17 cellular contexts compared by ENCODE assay signal in the genomic region with DNA sequence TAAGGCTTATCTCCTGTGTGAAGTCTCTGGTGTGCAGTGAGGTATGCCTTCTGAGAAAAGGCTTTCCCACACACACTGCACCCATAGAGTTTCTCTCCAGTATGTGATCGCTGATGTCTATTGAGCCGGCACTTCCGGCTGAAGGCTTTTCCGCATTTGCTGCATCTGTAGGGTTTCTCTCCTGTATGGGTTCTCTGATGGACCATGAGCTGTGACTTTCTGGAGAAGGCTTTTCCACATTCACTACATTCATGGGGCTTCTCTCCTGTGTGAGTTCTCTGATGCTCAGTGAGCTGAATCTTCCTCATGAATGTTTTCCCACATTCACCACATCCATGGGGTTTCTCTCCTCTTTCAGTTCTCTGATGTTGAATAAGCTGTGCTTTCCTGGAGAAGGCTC. TPM values are rescaled to one million over a fixed set of nuclear protein-coding genes. Genes with fewer than 3 reads are reported as not detected.
DNase-seq lines count a peak whose midpoint lies in the region; ATAC-seq, FAIRE-seq and TF ChIP-seq lines count a peak whose summit lies in the region.
"Had no signal": no experiment of that assay in that cellular context is flagged by ENCODE, and none has a peak within 500 bp of the region (broad histone marks: within the 10 kb centered on the region; RNA-seq: fewer than 3 reads in every experiment).

No MANE protein-coding gene starts in this region.

- in situ Hi-C loops in transverse colon (cut with MboI; ENCODE audit: low pct_ligation_motif_present in 1 of 4, low pct_unique_long_range_greater_than_20kb in 1 of 4, low sequenced_read_pairs in 3 of 4): no loop called here

- H2BK120ac ChIP-seq in H1 (replicated peaks; ENCODE audit: low read depth, low read length): no peak overlapping the region

- no peaks in the 10 kb centered on the region for H3K4me1 Mint-ChIP-seq in Calu3 (ENCODE audit: low read depth, unreplicated experiment)

- no peak overlapping the region for H4K5ac ChIP-seq in H1 (ENCODE audit: insufficient read length, low read depth, low read length)

- H3K27me3 ChIP-seq in Karpas-422 (ENCODE audit: low read length) (no peaks in the 10 kb centered on the region), H1 (replicated peaks in 1 of 4; ENCODE audit: control insufficient read depth in 3 of 4, extremely low read depth in 1 of 4, insufficient read depth in 3 of 4, low read length in 3 of 4) (no peaks in the 10 kb centered on the region), mucosa of stomach (ENCODE audit: control insufficient read depth, insufficient read depth, low read length) (no peaks in the 10 kb centered on the region), transverse colon (no peaks in the 10 kb centered on the region)

- no peak overlapping the region for H3K56ac ChIP-seq in H1 (replicated peaks; ENCODE audit: insufficient read length, low read depth, low read length)

- H4K20me1 ChIP-seq in Karpas-422 (ENCODE audit: insufficient read depth, low read depth, low read length) (no peaks in the 10 kb centered on the region), H1 (replicated peaks in 1 of 2; ENCODE audit: control insufficient read depth in 1 of 2, insufficient read depth in 2 of 2, low read length in 2 of 2) (no peaks in the 10 kb centered on the region)

- H2BK15ac ChIP-seq in H1 (ENCODE audit: low read length): no peak overlapping the region

- no peak overlapping the region for H2BK12ac ChIP-seq in H1 (ENCODE audit: low read depth, low read length)

- FAIRE-seq in H1 (lab: Jason Lieb, UNC): no peak

- no peaks in the 10 kb centered on the region for H3K27me3 Mint-ChIP-seq in Calu3 (ENCODE audit: unreplicated experiment)
- H3K27me3 Mint-ChIP-seq: CD4-positive, alpha-beta memory T cell had no signal

- no peaks in the 10 kb centered on the region for H3K79me1 ChIP-seq in H1 (ENCODE audit: low read depth, low read length)

- H3K27ac Mint-ChIP-seq in Calu3 (ENCODE audit: unreplicated experiment): no peak overlapping the region
- H3K27ac Mint-ChIP-seq: CD4-positive, alpha-beta memory T cell had no signal

- H2AFZ ChIP-seq in Karpas-422 (ENCODE audit: low read length): no peak overlapping the region
- H2AFZ ChIP-seq in H1 (ENCODE audit: low read length): no peak overlapping the region

- H3K23ac ChIP-seq in H1 (ENCODE audit: insufficient read length): no peak overlapping the region

- no peak for TF ChIP-seq POLR2A in H1 (IDR thresholded peaks at IDR 0.05; ENCODE audit: control extremely low read depth in 1 of 2, low read depth in 2 of 2, low read length in 2 of 2)
- no peak for TF ChIP-seq POLR2A in transverse colon (IDR thresholded peaks at IDR 0.05)

- H3K27ac ChIP-seq in Karpas-422 (ENCODE audit: low read length) (no peak overlapping the region), H1 (ENCODE audit: low read depth, low read length) (no peak overlapping the region), transverse colon (no peak overlapping the region)
- H3K27ac ChIP-seq: RWPE1 had no signal

- no peak overlapping the region for H2AK5ac ChIP-seq in H1 (ENCODE audit: low read depth, low read length)

- no peak overlapping the region for H4K8ac ChIP-seq in H1 (ENCODE audit: extremely low read depth, insufficient read depth, low read length)

- H3K36me3 ChIP-seq in Karpas-422 (ENCODE audit: insufficient read depth, low read length): peaks cover 88% of the 10 kb centered on the region
- H3K36me3 ChIP-seq in H1 (ENCODE audit: control insufficient read depth in 2 of 4, insufficient read depth in 4 of 4, low read length in 3 of 4): peaks cover 31 to 99% (median 71%) of the 10 kb centered on the region in 4 experiments
- peaks cover 16% of the 10 kb centered on the region for H3K36me3 ChIP-seq in mucosa of stomach (ENCODE audit: control insufficient read depth, insufficient read depth, low read length)
- peaks cover 0 to 65% (median 28%) of the 10 kb centered on the region in 4 donors for H3K36me3 ChIP-seq in transverse colon

- H3K14ac ChIP-seq in H1 (ENCODE audit: insufficient read length): no peak overlapping the region

- H3K36me3 Mint-ChIP-seq in Calu3 (ENCODE audit: insufficient read depth, unreplicated experiment): peaks cover 16% of the 10 kb centered on the region

- H3K4me2 ChIP-seq in Karpas-422 (ENCODE audit: low read depth, low read length, poor library complexity, severe bottlenecking): no peak overlapping the region
- H3K4me2 ChIP-seq in H1 (ENCODE audit: insufficient read depth in 1 of 2, low read depth in 2 of 2, low read length in 2 of 2): no peak overlapping the region

- TF ChIP-seq EP300 in H1 (IDR thresholded peaks at IDR 0.05; ENCODE audit: borderline replicate concordance in 1 of 2, low read depth in 2 of 2, low read length in 2 of 2) (no peak), transverse colon (IDR thresholded peaks at IDR 0.05; ENCODE audit: low read depth) (no peak)

- H3K4me1 ChIP-seq in Karpas-422 (ENCODE audit: low read length): no peaks in the 10 kb centered on the region
- H3K4me1 ChIP-seq in H1 (replicated peaks in 1 of 4; ENCODE audit: control insufficient read depth in 3 of 4, insufficient read depth in 4 of 4, low read length in 3 of 4): no peaks in the 10 kb centered on the region
- H3K4me1 ChIP-seq in mucosa of stomach (ENCODE audit: control insufficient read depth, insufficient read depth, low read length): no peaks in the 10 kb centered on the region
- H3K4me1 ChIP-seq in transverse colon: no peaks in the 10 kb centered on the region

- BruUV-seq in Calu3 (replicated peaks; lab: Mats Ljungman, UMichigan): no TSS peak

- no peak overlapping the region for H3K4ac ChIP-seq in H1 (replicated peaks; ENCODE audit: insufficient read length, low read depth, low read length)

- POLR2A ChIA-PET in H1 (lab: Charles Lee; ENCODE audit: partially characterized antibody): interaction anchor here (1.0 to 2.3 kb wide), 6 partner anchors 8 to 30 kb away, joined by 4 to 11 read pairs (median 6); no protein-coding TSS in a partner anchor

- H3K18ac ChIP-seq in H1 (ENCODE audit: extremely low read depth, low read length): no peak overlapping the region

- DNase-seq in Karpas-422 (no peak), H1 (ENCODE audit: low read depth in 1 of 2, low spot score in 2 of 2) (no peak), transverse colon (no peak), Calu3 (no peak)
- DNase-seq: CD4-positive, alpha-beta memory T cell; DMS79 treated with DMSO at 0.1 percent for 48 hours; HCEC 1CT; KG1; NCI-H146; NCI-H2081 treated with DMSO at 0.1 percent for 48 hours; NCI-H510A; NCI-H774; PC-3 had no signal

- intact Hi-C loops in transverse colon (cut with DNase I; ENCODE audit: low total_unique reads): no loop called here
- intact Hi-C loops in Calu3 (cut with micrococcal nuclease; ENCODE audit: unreplicated experiment): no loop called here

- H2BK5ac ChIP-seq in H1 (ENCODE audit: low read depth, low read length): no peak overlapping the region

- no peaks in the 10 kb centered on the region for H3K9me2 ChIP-seq in Karpas-422 (replicated peaks; ENCODE audit: insufficient read depth, low read length)

- H3K4me3 Mint-ChIP-seq in Calu3 (ENCODE audit: low read depth, unreplicated experiment): no peak overlapping the region

- ATAC-seq in HG03039 (IDR thresholded peaks at IDR 0.05; ENCODE audit: unreplicated experiment): no peak
- ATAC-seq in HG02885 (IDR thresholded peaks at IDR 0.05; ENCODE audit: poor library complexity, unreplicated experiment): no peak
- ATAC-seq: PC-3 had no signal

- H3K23me2 ChIP-seq in H1 (ENCODE audit: low read depth, low read length): no peaks in the 10 kb centered on the region

- H3K4me3 ChIP-seq in Karpas-422 (ENCODE audit: low read length): 0 out of 2 replicates have a peak overlapping the region, but pooled peaks have one; percentile 3
- no peak overlapping the region for H3K4me3 ChIP-seq in H1 (ENCODE audit: extremely low read depth in 1 of 4, insufficient read depth in 2 of 4, low read depth in 3 of 4, low read length in 4 of 4)
- peak overlapping the region; percentile 9 for H3K4me3 ChIP-seq in mucosa of stomach (ENCODE audit: low read length)
- H3K4me3 ChIP-seq in transverse colon: no peak overlapping the region

- no peak for TF ChIP-seq RAD21 in H1 (IDR thresholded peaks at IDR 0.05 in 1 of 2, conservative IDR thresholded peaks at IDR 0.05 in 1 of 2; ENCODE audit: low read depth in 2 of 2, low read length in 2 of 2)

- CTCF ChIA-PET in H1 (lab: Charles Lee; ENCODE audit: partially characterized antibody): no interaction called here
- CTCF ChIA-PET in Calu3 (lab: Charles Lee): no interaction called here

- peaks cover 44% of the 10 kb centered on the region for H3K9me3 Mint-ChIP-seq in Calu3 (ENCODE audit: low read depth, unreplicated experiment)

- H3K9ac ChIP-seq in Karpas-422 (ENCODE audit: low read length) (no peak overlapping the region), H1 (replicated peaks in 1 of 4; ENCODE audit: extremely low read depth in 1 of 4, low read depth in 3 of 4, low read length in 3 of 4) (no peak overlapping the region), mucosa of stomach (ENCODE audit: low read length) (no peak overlapping the region)

- peaks cover 82% of the 10 kb centered on the region for H3K9me3 ChIP-seq in Karpas-422 (ENCODE audit: low read length)
- H3K9me3 ChIP-seq in H1 (ENCODE audit: insufficient read depth in 2 of 2, low read depth in 1 of 2, low read length in 1 of 2): peaks cover 79 to 83% of the 10 kb centered on the region in 2 experiments
- peaks cover 56% of the 10 kb centered on the region for H3K9me3 ChIP-seq in mucosa of stomach (ENCODE audit: control insufficient read depth, low read length)
- peaks cover 78 to 89% of the 10 kb centered on the region in 2 donors for H3K9me3 ChIP-seq in transverse colon

- H3K79me2 ChIP-seq in Karpas-422 (ENCODE audit: low read length) (no peaks in the 10 kb centered on the region), H1 (ENCODE audit: control insufficient read depth in 1 of 2, insufficient read depth in 2 of 2, low read length in 2 of 2) (no peaks in the 10 kb centered on the region)

- no peak overlapping the region for H2BK20ac ChIP-seq in H1 (ENCODE audit: low read length)

- TF ChIP-seq CTCF in H1 (IDR thresholded peaks at IDR 0.05; ENCODE audit: control extremely low read depth in 1 of 3, insufficient read depth in 1 of 3, low read depth in 1 of 3, low read length in 3 of 3): no peak
- TF ChIP-seq CTCF in transverse colon (IDR thresholded peaks at IDR 0.05): no peak
- no peak for TF ChIP-seq CTCF in Calu3 (IDR thresholded peaks at IDR 0.05; ENCODE audit: unreplicated experiment)

- 98% methylated on average over 4 of the region's 4 CpGs; no CpG with 5 or more reads in 1 of the 2 experiments for WGBS in H1 (ENCODE audit: extremely low coverage in 1 of 2, insufficient coverage in 1 of 2, insufficient read length in 1 of 2, insufficient replicate concordance in 2 of 2, low coverage in 1 of 2, low lambda C conversion rate in 2 of 2, missing lambda C conversion rate in 1 of 2), 2 experiments
- WGBS in transverse colon (ENCODE audit: low coverage in 1 of 2), 2 donors: 94 to 97% methylated on average over 2 to 4 of the region's 4 CpGs

- H4K91ac ChIP-seq in H1 (replicated peaks; ENCODE audit: insufficient read length, low read length): no peak overlapping the region

RNA-seq across cellular contexts. Expression of a gene that starts 14.7 kb away (rescaled TPM):
- total RNA-seq in Karpas-422 (2014; rRNA removed; shearing (Covaris generic); ENCODE audit: low replicate concordance): 40.0 and 43.1 TPM in 2 replicates
- 14.9 and 19.3 TPM in 2 replicates for total RNA-seq in H1 (2021; fragmentation: NEBNext Ultra II Directional; extraction: Animal tissue kit (Norgen Biotek cat#: 25700))
- polyA plus RNA-seq in H1 (2011; rRNA removed): 11.5 and 13.8 TPM in 2 replicates
- polyA plus RNA-seq in H1 (2011; cell fraction: cytosol; rRNA removed): 21.6 TPM
- polyA plus RNA-seq in H1 (2011; cell fraction: nucleus; rRNA removed): 23.1 TPM
- 15.0 to 18.5 TPM (median 16.5 TPM) in 4 replicates for polyA plus RNA-seq in H1 (2012, experiment 1 of 2)
- 0.88 TPM for polyA plus RNA-seq in H1 (2012, experiment 2 of 2)
- 15.2 TPM for polyA plus RNA-seq in H1 (2013, experiment 1 of 2)
- polyA plus RNA-seq in H1 (2013, experiment 2 of 2): 14.5 TPM
- polyA minus RNA-seq in H1 (2011; rRNA and poly(A)+ RNA removed): 28.3 and 31.1 TPM in 2 replicates
- 8.8 TPM for polyA minus RNA-seq in H1 (2011; cell fraction: cytosol; rRNA and poly(A)+ RNA removed)
- polyA minus RNA-seq in H1 (2011; cell fraction: nucleus; rRNA and poly(A)+ RNA removed): 69.6 TPM
- total RNA-seq in transverse colon: 10 to 100 TPM; 10.5 to 26.4 (median 11.7) TPM
- 15.0 and 16.1 TPM in 2 replicates for total RNA-seq in Calu3 (2022)

RNA-seq across cellular contexts. Expression of a gene that starts 31.7 kb away (rescaled TPM):
- total RNA-seq in Karpas-422 (2014; rRNA removed; shearing (Covaris generic); ENCODE audit: low replicate concordance): 14.0 and 14.5 TPM in 2 replicates
- 44.0 and 51.7 TPM in 2 replicates for total RNA-seq in H1 (2021; fragmentation: NEBNext Ultra II Directional; extraction: Animal tissue kit (Norgen Biotek cat#: 25700))
- polyA plus RNA-seq in H1 (2011; rRNA removed): 13.3 and 24.7 TPM in 2 replicates
- 27.3 TPM for polyA plus RNA-seq in H1 (2011; cell fraction: cytosol; rRNA removed)
- polyA plus RNA-seq in H1 (2011; cell fraction: nucleus; rRNA removed): 21.6 TPM
- polyA plus RNA-seq in H1 (2012, experiment 1 of 2): 38.3 to 62.2 TPM (median 44.1 TPM) in 4 replicates
- 4.4 TPM for polyA plus RNA-seq in H1 (2012, experiment 2 of 2)
- polyA plus RNA-seq in H1 (2013, experiment 1 of 2): 41.7 TPM
- 39.4 TPM for polyA plus RNA-seq in H1 (2013, experiment 2 of 2)
- polyA minus RNA-seq in H1 (2011; rRNA and poly(A)+ RNA removed): 82.5 and 117 TPM in 2 replicates
- polyA minus RNA-seq in H1 (2011; cell fraction: cytosol; rRNA and poly(A)+ RNA removed): 38.3 TPM
- 103 TPM for polyA minus RNA-seq in H1 (2011; cell fraction: nucleus; rRNA and poly(A)+ RNA removed)
- total RNA-seq in transverse colon (10 to 100 TPM in 2 of 4 donors, 1 to 10 TPM in 2; 8.6 to 19.5 (median 10.1) TPM), Calu3 (2022) (14.6 and 15.5 TPM in 2 replicates)

RNA-seq across cellular contexts. Expression of a gene that starts 54.2 kb away (rescaled TPM):
- total RNA-seq in Karpas-422 (2014; rRNA removed; shearing (Covaris generic); ENCODE audit: low replicate concordance): 7.3 and 7.5 TPM in 2 replicates
- 7.5 and 14.2 TPM in 2 replicates for total RNA-seq in H1 (2021; fragmentation: NEBNext Ultra II Directional; extraction: Animal tissue kit (Norgen Biotek cat#: 25700))
- 3.8 and 4.7 TPM in 2 replicates for polyA plus RNA-seq in H1 (2011; rRNA removed)
- polyA plus RNA-seq in H1 (2011; cell fraction: cytosol; rRNA removed): 8.4 TPM
- polyA plus RNA-seq in H1 (2011; cell fraction: nucleus; rRNA removed): 9.5 TPM
- polyA plus RNA-seq in H1 (2012, experiment 1 of 2): 10.5 to 14.7 TPM (median 12.8 TPM) in 4 replicates
- polyA plus RNA-seq in H1 (2012, experiment 2 of 2): 0.68 TPM
- polyA plus RNA-seq in H1 (2013, experiment 1 of 2): 6.5 TPM
- polyA plus RNA-seq in H1 (2013, experiment 2 of 2): 5.7 TPM
- 27.6 and 32.7 TPM in 2 replicates for polyA minus RNA-seq in H1 (2011; rRNA and poly(A)+ RNA removed)
- polyA minus RNA-seq in H1 (2011; cell fraction: cytosol; rRNA and poly(A)+ RNA removed): 17.5 TPM
- polyA minus RNA-seq in H1 (2011; cell fraction: nucleus; rRNA and poly(A)+ RNA removed): 36.0 TPM
- total RNA-seq in transverse colon: 10 to 100 TPM in 2 of 4 donors, 1 to 10 TPM in 2; 6.0 to 62.8 (median 15.8) TPM
- total RNA-seq in Calu3 (2022): 7.2 and 9.3 TPM in 2 replicates

Comparison
In these comparisons a context has a peak if more than half of its experiments do, and no peak if none do; other contexts are left out.
1. H3K4me3 ChIP-seq: peak in Karpas-422 (single experiment) and mucosa of stomach (single experiment); none in H1 (0 of 4) and transverse colon (0 of 4).